ENCODE assay signal across 15 cellular contexts in genomic region chr9:124471761-124472160, GRCh38. TPM values are rescaled to one million over a fixed set of nuclear protein-coding genes. Genes with fewer than 3 reads are reported as not detected.
A peak's percentile ranks its signal among the peaks of the same experiment; 100 is the strongest.
DNase-seq lines count a peak whose midpoint lies in the region; ATAC-seq and TF ChIP-seq lines count a peak whose summit lies in the region.
"Had no signal": no experiment of that assay in that cellular context is flagged by ENCODE, and none has a peak within 500 bp of the region (broad histone marks: within the 10 kb centered on the region; RNA-seq: fewer than 3 reads in every experiment).

No MANE protein-coding gene starts in this region.

- H3K36me3 ChIP-seq in HEK293 (ENCODE audit: control insufficient read depth in 2 of 2, insufficient read depth in 1 of 2, low read length in 2 of 2) (no peaks in the 10 kb centered on the region), trophoblast cell (ENCODE audit: control insufficient read depth in 1 of 2, insufficient read depth in 2 of 2, low read length in 2 of 2) (no peaks in the 10 kb centered on the region)
- H3K36me3 ChIP-seq: BE2C had no signal

- H3K27me3 ChIP-seq in trophoblast cell (ENCODE audit: insufficient read depth, low read length), result no peaks in the 10 kb centered on the region
- H3K27me3 ChIP-seq: BE2C had no signal

- H3K9ac ChIP-seq in trophoblast cell (ENCODE audit: low read length), result no peak overlapping the region

- no peak overlapping the region for H2BK120ac ChIP-seq in trophoblast cell (ENCODE audit: insufficient read depth, low read length, poor library complexity)

- H2BK5ac ChIP-seq in trophoblast cell (ENCODE audit: low read depth, low read length, poor library complexity), result no peak overlapping the region

- no peak for ATAC-seq in GM18868 (IDR thresholded peaks at IDR 0.05; ENCODE audit: unreplicated experiment)
- ATAC-seq: A549 had no signal

- POLR2A ChIA-PET in HEK293 (lab: Yijun Ruan, JAX), result no interaction called here

- no peak overlapping the region for H3K23ac ChIP-seq in trophoblast cell (ENCODE audit: low read length)

- H3K9me3 ChIP-seq in HEK293 (ENCODE audit: control insufficient read depth, insufficient read depth, low read depth, low read length), result no peaks in the 10 kb centered on the region
- H3K9me3 ChIP-seq in trophoblast cell (ENCODE audit: insufficient read depth, low read depth, low read length), result peaks cover 2% of the 10 kb centered on the region
- H3K9me3 ChIP-seq: A549, BE2C had no signal

- no peak overlapping the region for H2AK5ac ChIP-seq in trophoblast cell (ENCODE audit: low read length)

- H3K14ac ChIP-seq in trophoblast cell (ENCODE audit: low read length), result no peak overlapping the region

- H3K18ac ChIP-seq in trophoblast cell (ENCODE audit: low read length), result no peak overlapping the region

- TF ChIP-seq CTCF in HEK293 (tag by site-specific recombination; IDR thresholded peaks at IDR 0.05), result no peak

- H2AFZ ChIP-seq in trophoblast cell (ENCODE audit: insufficient read depth, low read length, poor library complexity), result no peak overlapping the region

- no peak overlapping the region for H4K8ac ChIP-seq in trophoblast cell (ENCODE audit: low read depth, low read length)

- DNase-seq in NCI-H2171 treated with DMSO at 0.1 percent for 48 hours (lab: John Stamatoyannopoulos, UW) (peak; percentile 29), NCI-H2171 (lab: John Stamatoyannopoulos, UW) (no peak), NCI-H1105 treated with DMSO at 0.1 percent for 48 hours (lab: John Stamatoyannopoulos, UW) (peak; percentile 25), trophoblast cell (no peak)
- DNase-seq in stimulated activated CD4-positive, alpha-beta T cell treated with anti-CD3 and anti-CD28 coated beads, Interleukin-4, amount 100 ng/mL, for 1 hour, result no peak
- DNase-seq: BE2C; CD4-positive, alpha-beta memory T cell; GOT3; H9 had no signal

- H3K27ac ChIP-seq in HEK293 (ENCODE audit: extremely low read depth, low read depth, low read length) (no peak overlapping the region), trophoblast cell (ENCODE audit: low read depth, low read length) (no peak overlapping the region)
- H3K27ac ChIP-seq: A549, C4-2B had no signal

- H3K4me1 ChIP-seq in HEK293 (ENCODE audit: control insufficient read depth, insufficient read depth, low read length) (no peaks in the 10 kb centered on the region), trophoblast cell (ENCODE audit: control insufficient read depth in 1 of 2, insufficient read depth in 2 of 2, low read length in 2 of 2) (no peaks in the 10 kb centered on the region)
- H3K4me1 ChIP-seq: A549, BE2C had no signal

- H3K4me3 ChIP-seq in HEK293 (ENCODE audit: low read depth, low read length) (no peak overlapping the region), trophoblast cell (ENCODE audit: low read depth, low read length) (no peak overlapping the region)
- H3K4me3 ChIP-seq: A549 had no signal

- CTCF ChIA-PET in HEK293 (lab: Yijun Ruan, JAX), result interaction anchor here (1.2 kb wide), 1 partner anchor 24 kb away, joined by 5 read pairs; no protein-coding TSS in a partner anchor

- no peak overlapping the region for H2BK12ac ChIP-seq in trophoblast cell (ENCODE audit: low read length)

- no peak overlapping the region for H3K4me2 ChIP-seq in trophoblast cell (ENCODE audit: low read length)
- H3K4me2 ChIP-seq: A549 had no signal

- no CpG with 5 or more reads among the region's 9 CpGs for WGBS in trophoblast cell (ENCODE audit: extremely low coverage, insufficient coverage, insufficient read length)

- no peak overlapping the region for H4K91ac ChIP-seq in trophoblast cell (ENCODE audit: low read depth, low read length)

- H3K4ac ChIP-seq in trophoblast cell (ENCODE audit: low read depth, low read length), result no peak overlapping the region

- no peaks in the 10 kb centered on the region for H3K79me1 ChIP-seq in trophoblast cell (ENCODE audit: low read length)

- H4K12ac ChIP-seq in trophoblast cell (ENCODE audit: low read depth, low read length), result peak overlapping the region; percentile 2

- no peaks in the 10 kb centered on the region for H3K79me2 ChIP-seq in trophoblast cell (ENCODE audit: control insufficient read depth, insufficient read depth, low read length, poor library complexity)

TF ChIP-seq in HEK293, 187 proteins besides CTCF, POLR2A, EP300 and RAD21:
- TF ChIP-seq ZNF530 (tag by site-specific recombination; IDR thresholded peaks at IDR 0.05; ENCODE audit: low read depth) (no peak), HIC1 (tag by site-specific recombination; IDR thresholded peaks at IDR 0.05) (peak; percentile 84; the same call in 1 of the 2 replicates)
TF ChIP-seq in HEK293: peak in this region for 1.

RNA-seq across cellular contexts. Expression of gene ADGRD2, which starts 21.5 kb away (rescaled TPM):
- not detected in 2 replicates for polyA plus RNA-seq in trophoblast cell (2013)
- polyA plus RNA-seq: A549; AG04450; CD4-positive, alpha-beta memory T cell; IgD-negative memory B cell had no signal

RNA-seq across cellular contexts. Expression of gene NR5A1, which starts 35.4 kb away (rescaled TPM):
- 0.31 and 0.32 TPM in 2 replicates for polyA plus RNA-seq in trophoblast cell (2013)
- polyA plus RNA-seq: A549; AG04450; CD4-positive, alpha-beta memory T cell; IgD-negative memory B cell had no signal

RNA-seq across cellular contexts. Expression of gene PSMB7, which starts 56.5 kb away (rescaled TPM):
- 285 and 290 TPM in 2 replicates for polyA plus RNA-seq in trophoblast cell (2013)

Comparison
In these comparisons a context has a peak if more than half of its experiments do, and no peak if none do; other contexts are left out.
1. DNase-seq: peak in NCI-H2171 treated with DMSO at 0.1 percent for 48 hours (single experiment) and NCI-H1105 treated with DMSO at 0.1 percent for 48 hours (single experiment); none in NCI-H2171 (single experiment), trophoblast cell (0 of 2) and stimulated activated CD4-positive, alpha-beta T cell treated with anti-CD3 and anti-CD28 coated beads, Interleukin-4, amount 100 ng/mL, for 1 hour (single experiment).